26 cellular contexts compared by ENCODE assay signal in the genomic region with DNA sequence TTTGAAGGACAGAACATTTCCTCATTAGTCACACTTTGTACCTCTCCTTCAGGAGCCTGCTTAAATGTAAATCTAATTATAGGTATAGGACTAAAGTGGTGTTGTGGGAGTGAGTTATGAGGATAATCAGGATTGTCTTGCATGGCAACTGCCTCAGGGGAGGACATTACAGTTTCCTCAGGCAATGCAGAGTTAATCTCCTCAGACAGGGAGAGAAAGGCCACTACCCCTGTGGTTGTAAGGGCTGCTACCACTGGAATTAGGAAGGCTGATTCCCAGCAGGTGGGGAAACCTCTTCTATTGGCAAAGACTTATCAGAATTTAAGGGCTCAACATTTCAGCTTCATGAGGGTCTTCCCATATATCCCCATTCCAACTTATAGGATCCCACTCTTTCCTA.
"Had no signal": no experiment of that assay in that cellular context is flagged by ENCODE, and none has a peak within 500 bp of the region (broad histone marks: within the 10 kb centered on the region; RNA-seq: fewer than 3 reads in every experiment).

No MANE protein-coding gene starts in this region.

- H3K27ac Mint-ChIP-seq: activated CD4-positive, alpha-beta memory T cell treated with anti-CD3 and anti-CD28 coated beads, Interleukin-2, amount 10 ng/mL, durations not matched to agents 7 days and 5 days; activated CD4-positive, alpha-beta T cell treated with anti-CD3 and anti-CD28 coated beads for 36 hours; activated naive CD8-positive, alpha-beta T cell treated with anti-CD3 and anti-CD28 coated beads, Interleukin-2, amount 10 ng/mL, durations not matched to agents 7 days and 5 days; activated T-helper 2 cell treated with anti-CD3 and anti-CD28 coated beads, Interferon-gamma antibody, Interleukin-2, Interleukin-4, amounts not matched to agents 10 μg/mL and 5 μg/mL and 100 μg/mL, durations not matched to agents 14 hours and 24 hours and 36 hours had no signal

- H3K9me3 ChIP-seq: adrenal gland, colonic mucosa, SK-N-SH had no signal

- H3K36me3 Mint-ChIP-seq: activated naive CD8-positive, alpha-beta T cell treated with anti-CD3 and anti-CD28 coated beads, Interleukin-2, amount 10 ng/mL, durations not matched to agents 7 days and 5 days had no signal

- H3K27ac ChIP-seq: adrenal gland, colonic mucosa, VCaP had no signal

- H3K9me3 Mint-ChIP-seq: activated naive CD8-positive, alpha-beta T cell treated with anti-CD3 and anti-CD28 coated beads, Interleukin-2, amount 10 ng/mL, durations not matched to agents 7 days and 5 days had no signal

- DNase-seq: activated CD4-positive, alpha-beta memory T cell treated with anti-CD3 and anti-CD28 coated beads, Interleukin-2, amount 10 ng/mL, durations not matched to agents 7 days and 5 days; activated CD4-positive, alpha-beta T cell treated with anti-CD3 and anti-CD28 coated beads for 36 hours; activated CD4-positive, alpha-beta T cell treated with anti-CD3 and anti-CD28 coated beads, Interleukin-2, amount 50 U/mL, for 1 hour; activated gamma-delta T cell treated with Interleukin-2 at 50 U/mL for 16 hours; activated naive CD4-positive, alpha-beta T cell treated with anti-CD3 and anti-CD28 coated beads, Interleukin-2, amount 50 U/mL, for 16 hours; activated naive CD8-positive, alpha-beta T cell treated with anti-CD3 and anti-CD28 coated beads, Interleukin-2, amount 10 ng/mL, durations not matched to agents 7 days and 5 days; activated T-cell treated with anti-CD3 and anti-CD28 coated beads for 4 hours; activated T-cell treated with anti-CD3 and anti-CD28 coated beads, Interleukin-2, amount 50 U/mL, for 48 hours; adrenal gland; anterior cingulate cortex; colonic mucosa; KG1; NCI-H1105; NCI-H1694; NCI-H2029; NCI-H2107; NCI-H510A treated with DMSO at 0.1 percent for 48 hours; NK-92 treated with Interleukin-12 subunit alpha and Interleukin-12 subunit beta, amount 100 ng/mL, for 24 hours; OCI-M1; RPMI8226; SK-N-SH; T-helper 1 cell had no signal

- H3K4me1 Mint-ChIP-seq: activated CD4-positive, alpha-beta memory T cell treated with anti-CD3 and anti-CD28 coated beads, Interleukin-2, amount 10 ng/mL, durations not matched to agents 7 days and 5 days; activated CD4-positive, alpha-beta T cell treated with anti-CD3 and anti-CD28 coated beads for 36 hours; activated naive CD8-positive, alpha-beta T cell treated with anti-CD3 and anti-CD28 coated beads, Interleukin-2, amount 10 ng/mL, durations not matched to agents 7 days and 5 days had no signal

- ATAC-seq: activated CD4-positive, alpha-beta T cell treated with anti-CD3 and anti-CD28 coated beads for 36 hours; Panc1; Right ventricle myocardium inferior had no signal

- H3K4me3 Mint-ChIP-seq: activated CD4-positive, alpha-beta memory T cell treated with anti-CD3 and anti-CD28 coated beads, Interleukin-2, amount 10 ng/mL, durations not matched to agents 7 days and 5 days; activated CD4-positive, alpha-beta T cell treated with anti-CD3 and anti-CD28 coated beads for 36 hours; activated naive CD8-positive, alpha-beta T cell treated with anti-CD3 and anti-CD28 coated beads, Interleukin-2, amount 10 ng/mL, durations not matched to agents 7 days and 5 days had no signal

- H3K27me3 ChIP-seq: adrenal gland, colonic mucosa had no signal

- H3K27me3 Mint-ChIP-seq: activated CD4-positive, alpha-beta memory T cell treated with anti-CD3 and anti-CD28 coated beads, Interleukin-2, amount 10 ng/mL, durations not matched to agents 7 days and 5 days; activated CD4-positive, alpha-beta T cell treated with anti-CD3 and anti-CD28 coated beads for 36 hours; activated naive CD8-positive, alpha-beta T cell treated with anti-CD3 and anti-CD28 coated beads, Interleukin-2, amount 10 ng/mL, durations not matched to agents 7 days and 5 days had no signal

- H3K36me3 ChIP-seq: adrenal gland, colonic mucosa had no signal

- H3K4me3 ChIP-seq: adrenal gland, colonic mucosa had no signal
